Comparison of ENCODE assay signal across 1 cellular context in genomic region chr1:22812993-22813790, GRCh38.
TF ChIP-seq lines count a peak whose summit lies in the region.

No MANE protein-coding gene starts in this region.

TF ChIP-seq in WTC11, 78 proteins besides CTCF, POLR2A, EP300 and RAD21 (continued from another document):
- TF ChIP-seq HMGXB4 (CRISPR knock-in tag; IDR thresholded peaks at IDR 0.05) (no peak), PREB (CRISPR knock-in tag; IDR thresholded peaks at IDR 0.05; ENCODE audit: borderline replicate concordance) (no peak), ZNF423 (CRISPR knock-in tag; IDR thresholded peaks at IDR 0.05) (no peak), ETV6 (CRISPR knock-in tag; IDR thresholded peaks at IDR 0.05) (no peak), AFF4 (CRISPR knock-in tag; IDR thresholded peaks at IDR 0.05; ENCODE audit: borderline replicate concordance) (no peak), ERG (CRISPR knock-in tag; IDR thresholded peaks at IDR 0.05) (no peak)
